Comparison of ENCODE assay signal across 30 cellular contexts in the genomic region with DNA sequence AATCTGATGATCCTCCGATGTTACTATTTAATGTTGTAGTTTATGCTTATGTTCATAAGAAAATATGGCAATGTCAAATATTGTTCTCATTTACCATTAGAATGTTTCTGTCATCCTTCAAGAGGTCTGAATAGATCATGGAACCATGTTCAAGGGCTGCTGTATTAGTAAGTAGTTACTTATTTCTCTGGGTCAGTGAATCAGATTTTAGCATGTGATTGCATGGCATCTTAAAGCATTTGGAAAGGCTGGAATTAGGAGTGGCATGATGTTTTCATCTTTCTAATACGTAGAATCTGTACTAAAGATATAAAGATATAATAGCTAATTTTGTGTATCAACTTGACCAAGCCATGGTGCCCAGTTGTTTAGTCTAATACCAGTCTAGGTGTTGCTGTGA. TPM values are rescaled to one million over a fixed set of nuclear protein-coding genes. Genes with fewer than 3 reads are reported as not detected.
"Had no signal": no experiment of that assay in that cellular context is flagged by ENCODE, and none has a peak within 500 bp of the region (broad histone marks: within the 10 kb centered on the region; RNA-seq: fewer than 3 reads in every experiment).

No MANE protein-coding gene starts in this region.

- ATAC-seq: effector memory CD8-positive, alpha-beta T cell; left cardiac atrium; left lung; naive thymus-derived CD8-positive, alpha-beta T cell; right cardiac atrium; stimulated activated naive B cell treated with anti-CD40 and anti-IgM and Interleukin-4, amounts not matched to agents 10 μg/mL and 1 μg/mL and 100 μg/mL, for 72 hours; upper lobe of right lung had no signal

- H3K4me3 ChIP-seq: esophagus squamous epithelium, left lung, prostate gland, sigmoid colon, skin epidermis, spleen, thoracic aorta, transverse colon, upper lobe of right lung, uterus had no signal

- H3K36me3 ChIP-seq: esophagus squamous epithelium, left lung, prostate gland, sigmoid colon, spleen, thoracic aorta, transverse colon, upper lobe of right lung, uterus had no signal

- H3K27me3 ChIP-seq: uterus had no signal

- DNase-seq: cortex of kidney; effector memory CD8-positive, alpha-beta T cell; erythroblast; esophagus squamous epithelium; foreskin melanocyte; head of caudate nucleus; left cardiac atrium; left lung; naive thymus-derived CD8-positive, alpha-beta T cell; nephron progenitor cell; nucleus accumbens; right cardiac atrium; sigmoid colon; spleen; stimulated activated CD4-positive, alpha-beta T cell treated with anti-CD3 and anti-CD28 coated beads, Interleukin-2, amount 100 ng/mL, for 48 hours; stimulated activated naive B cell treated with anti-CD40 and anti-IgM and Interleukin-4, amounts not matched to agents 10 μg/mL and 1 μg/mL and 100 μg/mL, for 72 hours; transverse colon; upper lobe of right lung; uterus had no signal

- FAIRE-seq: endometrium, keratinocyte had no signal

- H3K27ac ChIP-seq: esophagus squamous epithelium, left lung, prostate gland, sigmoid colon, skin epidermis, spleen, thoracic aorta, transverse colon, upper lobe of right lung, uterus had no signal

- H3K4me1 ChIP-seq: esophagus squamous epithelium, left lung, prostate gland, sigmoid colon, spleen, transverse colon, upper lobe of right lung, uterus had no signal

- H3K9me3 ChIP-seq: esophagus squamous epithelium, left lung, prostate gland, sigmoid colon, spleen, thoracic aorta, transverse colon, upper lobe of right lung, uterus had no signal

RNA-seq across cellular contexts. Expression of a gene that starts 40.5 kb away (rescaled TPM):
- total RNA-seq: dermis microvascular lymphatic vessel endothelial cell; esophagus squamous epithelium; left cardiac atrium; left lung; lower leg skin; lung microvascular endothelial cell; mesenteric fat pad; myocyte; naive thymus-derived CD8-positive, alpha-beta T cell; osteocyte; right cardiac atrium; sigmoid colon; spleen; thoracic aorta; transverse colon; upper lobe of right lung; uterus had no signal
- polyA plus RNA-seq: keratinocyte; naive thymus-derived CD8-positive, alpha-beta T cell; right cardiac atrium; sigmoid colon; spleen had no signal
